Comparison of ENCODE assay signal across 10 cellular contexts in genomic region chr15:31306426-31307269, GRCh38. TPM values are rescaled to one million over a fixed set of nuclear protein-coding genes. Genes with fewer than 3 reads are reported as not detected.
A peak's percentile ranks its signal among the peaks of the same experiment; 100 is the strongest.
DNase-seq lines count a peak whose midpoint lies in the region; ATAC-seq, FAIRE-seq and TF ChIP-seq lines count a peak whose summit lies in the region.
"Had no signal": no experiment of that assay in that cellular context is flagged by ENCODE, and none has a peak within 500 bp of the region (broad histone marks: within the 10 kb centered on the region; RNA-seq: fewer than 3 reads in every experiment).

No MANE protein-coding gene starts in this region.

- H3K79me1 ChIP-seq in H1 (ENCODE audit: low read depth, low read length) = no peaks in the 10 kb centered on the region

- peak; percentile 70 for FAIRE-seq in H1 (lab: Jason Lieb, UNC)

- H2BK15ac ChIP-seq in H1 (ENCODE audit: low read length) = peak overlapping the region; percentile 65; the same call in 1 of the 2 replicates

- H3K79me2 ChIP-seq in H1 (ENCODE audit: control insufficient read depth in 1 of 2, insufficient read depth in 2 of 2, low read length in 2 of 2) = no peaks in the 10 kb centered on the region

- TF ChIP-seq RAD21 in H1 (IDR thresholded peaks at IDR 0.05 in 1 of 2, conservative IDR thresholded peaks at IDR 0.05 in 1 of 2; ENCODE audit: low read depth in 2 of 2, low read length in 2 of 2) = peak in 1 of 2 experiments; percentile 14; a peak in 1 of 4 replicates

- H4K8ac ChIP-seq in H1 (ENCODE audit: extremely low read depth, insufficient read depth, low read length) = peak overlapping the region; percentile 78

- H3K9ac ChIP-seq in H1 (replicated peaks in 1 of 4; ENCODE audit: extremely low read depth in 1 of 4, low read depth in 3 of 4, low read length in 3 of 4) = no peak overlapping the region; a peak in 1 of 7 replicates
- H3K9ac ChIP-seq: GM23248 had no signal

- peak in 1 of 2 experiments; percentile 45; a peak in 2 of 3 replicates for TF ChIP-seq POLR2A in H1 (IDR thresholded peaks at IDR 0.05; ENCODE audit: control extremely low read depth in 1 of 2, low read depth in 2 of 2, low read length in 2 of 2)

- H4K5ac ChIP-seq in H1 (ENCODE audit: insufficient read length, low read depth, low read length) = peak overlapping the region; percentile 92

- POLR2A ChIA-PET in H1 (lab: Charles Lee; ENCODE audit: partially characterized antibody) = interaction anchor here (0.7 to 3.5 kb wide), 12 partner anchors 9 to 384 kb away, joined by 3 to 21 read pairs (median 4); partner anchors contain the start of gene KLF13

- H3K36me3 ChIP-seq in H1 (ENCODE audit: control insufficient read depth in 2 of 4, insufficient read depth in 4 of 4, low read length in 3 of 4) = no peaks in the 10 kb centered on the region

- no peak for ATAC-seq in GM19035 (IDR thresholded peaks at IDR 0.05; ENCODE audit: unreplicated experiment)
- ATAC-seq: PC-3 had no signal

- no peaks in the 10 kb centered on the region for H3K9me3 ChIP-seq in H1 (ENCODE audit: insufficient read depth in 2 of 2, low read depth in 1 of 2, low read length in 1 of 2)

- peak overlapping the region; percentile 72; the same call in 1 of the 2 replicates for H3K27ac ChIP-seq in H1 (ENCODE audit: low read depth, low read length)
- H3K27ac ChIP-seq: GM23248 had no signal

- H2AK5ac ChIP-seq in H1 (ENCODE audit: low read depth, low read length) = peak overlapping the region; percentile 97

- peak overlapping the region in 3 of 4 experiments; percentile 3 to 37 (median 23); a peak in 3 of 8 replicates for H3K4me3 ChIP-seq in H1 (ENCODE audit: extremely low read depth in 1 of 4, insufficient read depth in 2 of 4, low read depth in 3 of 4, low read length in 4 of 4)
- H3K4me3 ChIP-seq: GM23248 had no signal

- TF ChIP-seq EP300 in H1 (IDR thresholded peaks at IDR 0.05; ENCODE audit: borderline replicate concordance in 1 of 2, low read depth in 2 of 2, low read length in 2 of 2) = peak in 1 of 2 experiments; percentile 79; a peak in 1 of 3 replicates

- no peak overlapping the region for H3K14ac ChIP-seq in H1 (ENCODE audit: insufficient read length)

- CTCF ChIA-PET in H1 (lab: Charles Lee; ENCODE audit: partially characterized antibody) = interaction anchor here (0.6 to 1.1 kb wide), 7 partner anchors 20 to 188 kb away, joined by 3 to 4 read pairs (median 3); no protein-coding TSS in a partner anchor

- H3K27me3 ChIP-seq in H1 (replicated peaks in 1 of 4; ENCODE audit: control insufficient read depth in 3 of 4, extremely low read depth in 1 of 4, insufficient read depth in 3 of 4, low read length in 3 of 4) = peaks cover 0 to 2% (median 0%) of the 10 kb centered on the region in 4 experiments; a peak in 1 of 7 replicates

- peak overlapping the region; percentile 100 for H2BK20ac ChIP-seq in H1 (ENCODE audit: low read length)

- TF ChIP-seq CTCF in H1 (IDR thresholded peaks at IDR 0.05; ENCODE audit: control extremely low read depth in 1 of 3, insufficient read depth in 1 of 3, low read depth in 1 of 3, low read length in 3 of 3) = no peak

- H3K4me2 ChIP-seq in H1 (ENCODE audit: insufficient read depth in 1 of 2, low read depth in 2 of 2, low read length in 2 of 2) = peak overlapping the region; percentile 49 to 54

- H3K4me1 ChIP-seq in H1 (replicated peaks in 1 of 4; ENCODE audit: control insufficient read depth in 3 of 4, insufficient read depth in 4 of 4, low read length in 3 of 4) = peaks cover 18 to 59% (median 51%) of the 10 kb centered on the region in 4 experiments

- H2BK5ac ChIP-seq in H1 (ENCODE audit: low read depth, low read length) = peak overlapping the region; percentile 96

- DNase-seq in DMS153 treated with DMSO at 0.1 percent for 48 hours (lab: John Stamatoyannopoulos, UW; ENCODE audit: unreplicated experiment) (peak; percentile 65), NCI-H2107 (lab: John Stamatoyannopoulos, UW) (peak; percentile 80), H1 (ENCODE audit: low read depth in 1 of 2, low spot score in 2 of 2) (peak; percentile 88 to 91), midbrain (lab: John Stamatoyannopoulos, UW) (peak; percentile 93), DMS 273 treated with DMSO at 0.1 percent for 48 hours (lab: John Stamatoyannopoulos, UW) (no peak)
- no peak for DNase-seq in stimulated activated CD4-positive, alpha-beta T cell treated with anti-CD3 and anti-CD28 coated beads, Interleukin-12 subunit alpha, Interleukin-12 subunit beta, amount 100 ng/mL, for 4 hours
- no peak for DNase-seq in NK-92 treated with Interleukin-12 subunit alpha and Interleukin-12 subunit beta, amount 100 ng/mL, for 24 hours (lab: John Stamatoyannopoulos, UW)
- DNase-seq: GM23248, PC-3 had no signal

- H3K23ac ChIP-seq in H1 (ENCODE audit: insufficient read length) = no peak overlapping the region

- no peak overlapping the region for H2AFZ ChIP-seq in H1 (ENCODE audit: low read length)
- H2AFZ ChIP-seq: GM23248 had no signal

- H3K23me2 ChIP-seq in H1 (ENCODE audit: low read depth, low read length) = no peaks in the 10 kb centered on the region

- peak overlapping the region; percentile 90 for H2BK120ac ChIP-seq in H1 (replicated peaks; ENCODE audit: low read depth, low read length)

- H3K56ac ChIP-seq in H1 (replicated peaks; ENCODE audit: insufficient read length, low read depth, low read length) = peak overlapping the region; percentile 42

- H4K91ac ChIP-seq in H1 (replicated peaks; ENCODE audit: insufficient read length, low read length) = peak overlapping the region; percentile 98

- H4K20me1 ChIP-seq in H1 (replicated peaks in 1 of 2; ENCODE audit: control insufficient read depth in 1 of 2, insufficient read depth in 2 of 2, low read length in 2 of 2) = no peaks in the 10 kb centered on the region

- WGBS in H1 (ENCODE audit: extremely low coverage in 1 of 2, insufficient coverage in 1 of 2, insufficient read length in 1 of 2, insufficient replicate concordance in 2 of 2, low coverage in 1 of 2, low lambda C conversion rate in 2 of 2, missing lambda C conversion rate in 1 of 2), 2 experiments = 5% methylated on average over 26 of the region's 30 CpGs; no CpG with 5 or more reads in 1 of the 2 experiments

- H2BK12ac ChIP-seq in H1 (ENCODE audit: low read depth, low read length) = peak overlapping the region; percentile 100

- peak overlapping the region; percentile 63 for H3K4ac ChIP-seq in H1 (replicated peaks; ENCODE audit: insufficient read length, low read depth, low read length)

- peak overlapping the region; percentile 97 for H3K18ac ChIP-seq in H1 (ENCODE audit: extremely low read depth, low read length)

TF ChIP-seq in H1, 55 proteins besides CTCF, POLR2A, EP300 and RAD21 (continues in another document):
- no peak for TF ChIP-seq PHF8 (conservative IDR thresholded peaks at IDR 0.05; ENCODE audit: low read depth, low read length)
- TF ChIP-seq SIX5 (IDR thresholded peaks at IDR 0.05; ENCODE audit: low read depth, low read length) = no peak
- TF ChIP-seq YY1 (IDR thresholded peaks at IDR 0.05; ENCODE audit: low read depth, low read length) = no peak
- TF ChIP-seq EZH2 (IDR thresholded peaks at IDR 0.05; ENCODE audit: low read depth, low read length, severe bottlenecking) = peak; percentile 18
- TF ChIP-seq JUND (IDR thresholded peaks at IDR 0.05; ENCODE audit: low read length) = peak; percentile 51; the same call in 1 of the 2 replicates
- no peak for TF ChIP-seq CEBPB (IDR thresholded peaks at IDR 0.05; ENCODE audit: low read depth, low read length)
- TF ChIP-seq GABPA (IDR thresholded peaks at IDR 0.05; ENCODE audit: borderline replicate concordance, insufficient read depth, low read length) = no peak; the same call in 1 of the 2 replicates
- no peak for TF ChIP-seq ATF3 (IDR thresholded peaks at IDR 0.05; ENCODE audit: insufficient read depth, low read depth, low read length)
- TF ChIP-seq MAFK (IDR thresholded peaks at IDR 0.05; ENCODE audit: low read depth, low read length) = no peak
- TF ChIP-seq NANOG (IDR thresholded peaks at IDR 0.05; ENCODE audit: insufficient read depth, low read depth, low read length, poor library complexity, severe bottlenecking) = peak; percentile 73
- TF ChIP-seq CHD2 (IDR thresholded peaks at IDR 0.05; ENCODE audit: low read length) = no peak
- 0 out of 2 replicates have a peak, but pooled peaks have one; percentile 50 for TF ChIP-seq RXRA (IDR thresholded peaks at IDR 0.05; ENCODE audit: insufficient read depth, low read depth, low read length)

RNA-seq across cellular contexts. Expression of gene KLF13, which starts 20.0 kb away (rescaled TPM):
- total RNA-seq in H1 (2021; fragmentation: NEBNext Ultra II Directional; extraction: Animal tissue kit (Norgen Biotek cat#: 25700)) = 32.4 and 33.4 TPM in 2 replicates
- 15.7 and 18.3 TPM in 2 replicates for polyA plus RNA-seq in H1 (2011; rRNA removed)
- polyA plus RNA-seq in H1 (2011; cell fraction: cytosol; rRNA removed) = 16.2 TPM
- polyA plus RNA-seq in H1 (2011; cell fraction: nucleus; rRNA removed) = 17.3 TPM
- polyA plus RNA-seq in H1 (2012, experiment 1 of 2) = 21.5 to 39.3 TPM (median 24.4 TPM) in 4 replicates
- 13.0 TPM for polyA plus RNA-seq in H1 (2012, experiment 2 of 2)
- polyA plus RNA-seq in H1 (2013, experiment 1 of 2) = 34.5 TPM
- 37.8 TPM for polyA plus RNA-seq in H1 (2013, experiment 2 of 2)
- polyA minus RNA-seq in H1 (2011; rRNA and poly(A)+ RNA removed) = 15.4 and 21.4 TPM in 2 replicates
- polyA minus RNA-seq in H1 (2011; cell fraction: cytosol; rRNA and poly(A)+ RNA removed) = 21.7 TPM
- 10.9 TPM for polyA minus RNA-seq in H1 (2011; cell fraction: nucleus; rRNA and poly(A)+ RNA removed)

Comparison
In these comparisons a context has a peak if more than half of its experiments do, and no peak if none do; other contexts are left out.
1. DNase-seq: peak in DMS153 treated with DMSO at 0.1 percent for 48 hours (single experiment), NCI-H2107 (single experiment), H1 (2 of 2) and midbrain (single experiment); none in DMS 273 treated with DMSO at 0.1 percent for 48 hours (single experiment), stimulated activated CD4-positive, alpha-beta T cell treated with anti-CD3 and anti-CD28 coated beads, Interleukin-12 subunit alpha, Interleukin-12 subunit beta, amount 100 ng/mL, for 4 hours (single experiment) and NK-92 treated with Interleukin-12 subunit alpha and Interleukin-12 subunit beta, amount 100 ng/mL, for 24 hours (single experiment).